In genomic region chr12:29578070-29578469, GRCh38 we compare ENCODE assay signal across 20 cellular contexts.
DNase-seq lines count a peak whose midpoint lies in the region; FAIRE-seq and TF ChIP-seq lines count a peak whose summit lies in the region.
"Had no signal": no experiment of that assay in that cellular context is flagged by ENCODE, and none has a peak within 500 bp of the region (broad histone marks: within the 10 kb centered on the region; RNA-seq: fewer than 3 reads in every experiment).

No MANE protein-coding gene starts in this region.

- H3K27me3 ChIP-seq in stomach, result no peaks in the 10 kb centered on the region
- H3K27me3 ChIP-seq: foreskin keratinocyte had no signal

- H3K9me3 ChIP-seq in stomach, result no peaks in the 10 kb centered on the region

- H3K4me3 ChIP-seq in stomach, result no peak overlapping the region
- H3K4me3 ChIP-seq: coronary artery had no signal

- TF ChIP-seq CTCF in stomach (IDR thresholded peaks at IDR 0.05), result no peak

- DNase-seq in OCI-M1 (lab: John Stamatoyannopoulos, UW), result peak; percentile 43
- DNase-seq in fibroblast of gingiva (ENCODE audit: low read depth), result peak; percentile 62
- DNase-seq in lung microvascular endothelial cell (ENCODE audit: low read depth in 2 of 2), result peak; percentile 47 to 95
- no peak for DNase-seq in stomach
- no peak for DNase-seq in H54 (ENCODE audit: insufficient read length, low spot score)
- DNase-seq in cerebellar cortex (ENCODE audit: low spot score), result no peak
- no peak for DNase-seq in activated CD4-positive, alpha-beta T cell treated with anti-CD3 and anti-CD28 coated beads for 48 hours
- DNase-seq in activated CD4-positive, CD25-positive, alpha-beta regulatory T cell (lab: John Stamatoyannopoulos, UW), result no peak
- DNase-seq: activated CD4-positive, alpha-beta T cell treated with anti-CD3 and anti-CD28 coated beads for 4 hours; activated CD8-positive, alpha-beta memory T cell treated with anti-CD3 and anti-CD28 coated beads, Interleukin-2, amount 10 ng/mL, durations not matched to agents 7 days and 5 days; CD4-positive, alpha-beta T cell; foreskin keratinocyte; HFFc6; kidney glomerular epithelial cell; naive thymus-derived CD8-positive, alpha-beta T cell; NCI-H1417 treated with DMSO at 0.1 percent for 48 hours; NCI-H2171; NCI-H526 had no signal

- H3K36me3 ChIP-seq in stomach, result no peaks in the 10 kb centered on the region

- no peak for TF ChIP-seq EP300 in stomach (IDR thresholded peaks at IDR 0.05)

- peak overlapping the region in 3 of 5 donors; percentile 0 to 14 (median 11) for H3K27ac ChIP-seq in stomach
- H3K27ac ChIP-seq: foreskin keratinocyte had no signal

- TF ChIP-seq POLR2A in stomach (IDR thresholded peaks at IDR 0.05) (no peak), H54 (IDR thresholded peaks at IDR 0.05; ENCODE audit: low read depth, low read length) (no peak)

- intact Hi-C loops in stomach (cut with DNase I; ENCODE audit: low total_unique reads), result no loop called here

- WGBS in stomach, 5 donors, result 8 to 19% (median 15%) methylated on average over 1 of the region's 1 CpG

- H3K4me1 ChIP-seq in stomach, result peaks cover 9 to 24% (median 16%) of the 10 kb centered on the region in 4 donors
- H3K4me1 ChIP-seq: foreskin keratinocyte had no signal

- FAIRE-seq in H54 (lab: Jason Lieb, UNC), result no peak
- FAIRE-seq: HepG2 had no signal

Comparison
In these comparisons a context has a peak if more than half of its experiments do, and no peak if none do; other contexts are left out.
1. DNase-seq: peak in OCI-M1 (single experiment), fibroblast of gingiva (single experiment) and lung microvascular endothelial cell (2 of 2); none in stomach (single experiment), H54 (single experiment), cerebellar cortex (single experiment), activated CD4-positive, alpha-beta T cell treated with anti-CD3 and anti-CD28 coated beads for 48 hours (single experiment) and activated CD4-positive, CD25-positive, alpha-beta regulatory T cell (0 of 4).